1 cellular context compared by ENCODE assay signal in genomic region chr2:63734510-63734909, GRCh38.
TF ChIP-seq lines count a peak whose summit lies in the region.

No MANE protein-coding gene starts in this region.

TF ChIP-seq in K562, 482 proteins besides CTCF, POLR2A, EP300 and RAD21 (continued from another document):
- TF ChIP-seq HBP1 (CRISPR knock-in tag; IDR thresholded peaks at IDR 0.05) = no peak
- peak in 1 of 2 experiments; percentile 68; a peak in 2 of 4 replicates for TF ChIP-seq FOXA3 (CRISPR knock-in tag; conservative IDR thresholded peaks at IDR 0.05 in 1 of 2, IDR thresholded peaks at IDR 0.05 in 1 of 2)
- TF ChIP-seq ZSCAN32 (CRISPR knock-in tag; IDR thresholded peaks at IDR 0.05) = peak; percentile 75; the same call in 1 of the 2 replicates
- TF ChIP-seq FOXJ2 (tag; IDR thresholded peaks at IDR 0.05) = peak; percentile 20; the same call in 1 of the 2 replicates
- TF ChIP-seq CTBP1 (IDR thresholded peaks at IDR 0.05; ENCODE audit: borderline replicate concordance) = 0 out of 2 replicates have a peak, but pooled peaks have one; percentile 32
- peak; percentile 62; the same call in 1 of the 2 replicates for TF ChIP-seq SOX6 (IDR thresholded peaks at IDR 0.05)
- TF ChIP-seq ATF7 (IDR thresholded peaks at IDR 0.05) = peak; percentile 36; the same call in 1 of the 2 replicates
- TF ChIP-seq SMARCA4 (IDR thresholded peaks at IDR 0.05) = peak; percentile 26; the same call in 1 of the 2 replicates
- peak; percentile 91 for TF ChIP-seq ATF4 (CRISPR knock-in tag; IDR thresholded peaks at IDR 0.05)
- 0 out of 2 replicates have a peak, but pooled peaks have one; percentile 3 for TF ChIP-seq ZNF766 (CRISPR knock-in tag; conservative IDR thresholded peaks at IDR 0.05)
- no peak for TF ChIP-seq ZNF217 (CRISPR knock-in tag; IDR thresholded peaks at IDR 0.05)
- no peak for TF ChIP-seq KAT7 (CRISPR knock-in tag; IDR thresholded peaks at IDR 0.05; ENCODE audit: borderline replicate concordance)
- peak; percentile 33 for TF ChIP-seq ZNF239 (CRISPR knock-in tag; IDR thresholded peaks at IDR 0.05)
- TF ChIP-seq LEF1 (IDR thresholded peaks at IDR 0.05) = peak; percentile 36; the same call in 1 of the 2 replicates
- TF ChIP-seq ATF3 (IDR thresholded peaks at IDR 0.05) = peak; percentile 71; the same call in 1 of the 2 replicates
- no peak for TF ChIP-seq ATF3 (CRISPR knock-in tag; conservative IDR thresholded peaks at IDR 0.05)
- TF ChIP-seq ZNF584 (CRISPR knock-in tag; IDR thresholded peaks at IDR 0.05; ENCODE audit: low read depth) = no peak
- peak; percentile 63 for TF ChIP-seq CEBPG (CRISPR knock-in tag; IDR thresholded peaks at IDR 0.05)
- peak; percentile 38 to 96; a peak in 3 of 4 replicates for TF ChIP-seq CEBPG (tag; conservative IDR thresholded peaks at IDR 0.05 in 1 of 2, IDR thresholded peaks at IDR 0.05 in 1 of 2)
- TF ChIP-seq CBFB (CRISPR knock-in tag; IDR thresholded peaks at IDR 0.05) = no peak
- no peak for TF ChIP-seq HCFC1 (IDR thresholded peaks at IDR 0.05; ENCODE audit: low read depth, low read length)
- no peak for TF ChIP-seq ZNF717 (CRISPR knock-in tag; IDR thresholded peaks at IDR 0.05)
- TF ChIP-seq ZNF263 (CRISPR knock-in tag; IDR thresholded peaks at IDR 0.05; ENCODE audit: borderline replicate concordance) = no peak
- peak; percentile 51; the same call in 1 of the 2 replicates for TF ChIP-seq MTA1 (IDR thresholded peaks at IDR 0.05; ENCODE audit: borderline replicate concordance)
- TF ChIP-seq SMAD4 (CRISPR knock-in tag; conservative IDR thresholded peaks at IDR 0.05) = peak; percentile 79
- TF ChIP-seq PKNOX1 (IDR thresholded peaks at IDR 0.05) = peak; percentile 32; the same call in 1 of the 2 replicates
- TF ChIP-seq MECOM (CRISPR knock-in tag; IDR thresholded peaks at IDR 0.05) = peak; percentile 41; the same call in 1 of the 2 replicates
- no peak for TF ChIP-seq CHD2 (IDR thresholded peaks at IDR 0.05; ENCODE audit: low read depth, low read length)
